In the genomic region with DNA sequence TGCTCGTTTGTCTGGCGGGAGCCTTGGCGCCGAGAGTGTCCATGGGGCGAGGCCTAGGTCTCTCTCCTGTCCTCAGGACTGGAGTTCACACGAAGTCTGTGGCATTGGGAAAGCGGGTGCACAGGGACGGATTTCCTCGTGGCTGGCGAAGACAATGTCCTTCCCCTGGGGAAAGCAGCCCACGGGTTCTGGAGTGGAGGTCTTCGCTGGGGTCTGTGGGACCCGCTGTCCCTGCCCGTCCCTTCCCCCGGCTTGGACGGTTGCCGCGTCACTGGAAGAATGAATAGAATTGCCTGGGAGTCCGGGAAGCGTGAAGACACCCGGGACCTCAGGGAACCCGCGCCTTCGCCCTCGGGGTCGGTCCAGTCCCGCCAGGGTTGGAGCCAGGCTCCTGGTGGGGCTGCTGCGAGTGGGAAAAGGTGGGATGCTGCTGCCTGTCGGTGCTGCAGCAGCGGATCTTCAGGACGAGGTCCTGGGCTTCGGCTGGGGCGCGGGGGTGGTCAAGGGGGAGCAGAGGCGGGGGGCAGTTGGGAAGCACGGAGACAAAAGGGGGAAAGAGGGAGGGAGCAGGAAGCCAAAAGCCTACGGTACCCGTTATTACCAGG, we compare ENCODE assay signal across 20 cellular contexts.
A peak's percentile ranks its signal among the peaks of the same experiment; 100 is the strongest.
DNase-seq lines count a peak whose midpoint lies in the region; ATAC-seq, FAIRE-seq and TF ChIP-seq lines count a peak whose summit lies in the region.
"Had no signal": no experiment of that assay in that cellular context is flagged by ENCODE, and none has a peak within 500 bp of the region (broad histone marks: within the 10 kb centered on the region; RNA-seq: fewer than 3 reads in every experiment).

No MANE protein-coding gene starts in this region.

- H2AFZ ChIP-seq in SK-N-SH (ENCODE audit: low read depth) (no peak overlapping the region), HepG2 (ENCODE audit: low read length) (no peak overlapping the region)

- peaks cover 1% of the 10 kb centered on the region for H3K36me3 Mint-ChIP-seq in T-helper 2 cell treated with Interferon-gamma antibody and Interleukin-4, amounts not matched to agents 5 μg/mL and 100 μg/mL, for 36 hours (ENCODE audit: low read depth)
- H3K36me3 Mint-ChIP-seq: IgD-negative memory B cell had no signal

- no peak overlapping the region for H3K27ac ChIP-seq in SK-N-SH (ENCODE audit: low read depth in 2 of 2, low read length in 1 of 2)
- H3K27ac ChIP-seq in HepG2 (ENCODE audit: extremely low read length, insufficient read depth, low read length) = no peak overlapping the region
- H3K27ac ChIP-seq in upper lobe of left lung = no peak overlapping the region
- no peak overlapping the region for H3K27ac ChIP-seq in vagina
- H3K27ac ChIP-seq: brain microvascular endothelial cell, psoas muscle, testis had no signal

- no peaks in the 10 kb centered on the region for H3K9me2 ChIP-seq in SK-N-SH

- no peak overlapping the region for H3K27ac Mint-ChIP-seq in T-helper 2 cell treated with Interferon-gamma antibody and Interleukin-4, amounts not matched to agents 5 μg/mL and 100 μg/mL, for 36 hours
- H3K27ac Mint-ChIP-seq: IgD-negative memory B cell had no signal

- in situ Hi-C loops in HepG2 (cut with HindIII; ENCODE audit: extremely low pct_ligation_motif_present, low pct_unique_long_range_greater_than_20kb) = no loop called here

- H3K79me2 ChIP-seq in SK-N-SH (ENCODE audit: insufficient read depth) (no peaks in the 10 kb centered on the region), HepG2 (ENCODE audit: insufficient read depth, low read length) (no peaks in the 10 kb centered on the region)

- H3K36me3 ChIP-seq in SK-N-SH (replicated peaks in 1 of 2; ENCODE audit: control insufficient read depth in 1 of 2, insufficient read depth in 2 of 2, low read length in 1 of 2) (no peaks in the 10 kb centered on the region), HepG2 (replicated peaks in 1 of 2; ENCODE audit: control insufficient read depth in 1 of 2, insufficient read depth in 2 of 2, low read length in 2 of 2) (no peaks in the 10 kb centered on the region), upper lobe of left lung (no peaks in the 10 kb centered on the region), vagina (no peaks in the 10 kb centered on the region)
- H3K36me3 ChIP-seq: brain microvascular endothelial cell, MG63 had no signal

- no peak overlapping the region for H3K4me3 Mint-ChIP-seq in T-helper 2 cell treated with Interferon-gamma antibody and Interleukin-4, amounts not matched to agents 5 μg/mL and 100 μg/mL, for 36 hours
- H3K4me3 Mint-ChIP-seq: IgD-negative memory B cell had no signal

- 0 out of 2 replicates have a peak, but pooled peaks cover 3% of the 10 kb centered on the region for H3K9me3 ChIP-seq in SK-N-SH
- H3K9me3 ChIP-seq in HepG2 (ENCODE audit: low read length) = peaks cover 39% of the 10 kb centered on the region
- H3K9me3 ChIP-seq in upper lobe of left lung = peaks cover 0 to 37% (median 4%) of the 10 kb centered on the region in 4 donors
- no peaks in the 10 kb centered on the region for H3K9me3 ChIP-seq in vagina
- H3K9me3 ChIP-seq: MG63 had no signal

- H3F3A ChIP-seq in SK-N-SH (replicated peaks; ENCODE audit: insufficient read depth) = no peaks in the 10 kb centered on the region

- H3K4me1 Mint-ChIP-seq in T-helper 2 cell treated with Interferon-gamma antibody and Interleukin-4, amounts not matched to agents 5 μg/mL and 100 μg/mL, for 36 hours (ENCODE audit: low read depth) = no peaks in the 10 kb centered on the region
- H3K4me1 Mint-ChIP-seq: IgD-negative memory B cell had no signal

- BruUV-seq in HepG2 (replicated peaks; lab: Mats Ljungman, UMichigan) = no TSS peak

- TF ChIP-seq POLR2A in HepG2 (IDR thresholded peaks at IDR 0.05; ENCODE audit: insufficient read depth in 1 of 2, low read depth in 2 of 2, low read length in 2 of 2) (no peak), upper lobe of left lung (IDR thresholded peaks at IDR 0.05) (no peak), vagina (IDR thresholded peaks at IDR 0.05) (no peak)

- H3K4me3 ChIP-seq in SK-N-SH (ENCODE audit: low read depth in 2 of 2, low read length in 1 of 2) = no peak overlapping the region; a peak in 1 of 4 replicates
- no peak overlapping the region for H3K4me3 ChIP-seq in HepG2 (replicated peaks in 1 of 3; ENCODE audit: insufficient read depth in 1 of 3, low read depth in 2 of 3, low read length in 3 of 3)
- no peak overlapping the region for H3K4me3 ChIP-seq in upper lobe of left lung
- no peak overlapping the region for H3K4me3 ChIP-seq in vagina
- H3K4me3 ChIP-seq: MG63, psoas muscle had no signal

- intact Hi-C loops in cardiac septum (cut with DNase I) = no loop called here
- intact Hi-C loops in Right ventricle myocardium superior (cut with DNase I) = no loop called here
- intact Hi-C loops in HepG2 (cut with micrococcal nuclease; ENCODE audit: unreplicated experiment) = no loop called here
- intact Hi-C loops in vagina (cut with DNase I) = no loop called here

- WGBS in SK-N-SH (ENCODE audit: low lambda C conversion rate) = 35% methylated on average over 38 of the region's 38 CpGs
- WGBS in HepG2 (ENCODE audit: low lambda C conversion rate) = 58% methylated on average over 38 of the region's 38 CpGs
- WGBS in upper lobe of left lung, 2 donors = 73% methylated on average over 37 to 38 of the region's 38 CpGs

- H3K27me3 Mint-ChIP-seq in T-helper 2 cell treated with Interferon-gamma antibody and Interleukin-4, amounts not matched to agents 5 μg/mL and 100 μg/mL, for 36 hours (ENCODE audit: low read depth) = peaks cover 4% of the 10 kb centered on the region
- H3K27me3 Mint-ChIP-seq: IgD-negative memory B cell had no signal

- peaks cover 16% of the 10 kb centered on the region for H3K9me3 Mint-ChIP-seq in T-helper 2 cell treated with Interferon-gamma antibody and Interleukin-4, amounts not matched to agents 5 μg/mL and 100 μg/mL, for 36 hours

- TF ChIP-seq EP300 in SK-N-SH (IDR thresholded peaks at IDR 0.05; ENCODE audit: borderline replicate concordance in 1 of 2, low read depth in 1 of 2, low read length in 1 of 2) (no peak), HepG2 (IDR thresholded peaks at IDR 0.05; ENCODE audit: low read depth in 2 of 2, low read length in 2 of 2) (no peak), HepG2 (CRISPR knock-in tag; IDR thresholded peaks at IDR 0.05; ENCODE audit: borderline replicate concordance) (no peak), upper lobe of left lung (IDR thresholded peaks at IDR 0.05) (no peak)

- TF ChIP-seq RAD21 in SK-N-SH (IDR thresholded peaks at IDR 0.05; ENCODE audit: low read length) = no peak
- no peak for TF ChIP-seq RAD21 in HepG2 (CRISPR knock-in tag; IDR thresholded peaks at IDR 0.05)

- H3K4me2 ChIP-seq in SK-N-SH (no peak overlapping the region), HepG2 (ENCODE audit: low read depth, low read length) (no peak overlapping the region)

- H4K20me1 ChIP-seq in SK-N-SH (ENCODE audit: insufficient read depth) = no peaks in the 10 kb centered on the region
- H4K20me1 ChIP-seq in HepG2 (ENCODE audit: insufficient read depth, low read length) = no peaks in the 10 kb centered on the region

- DNase-seq in cardiac septum (ENCODE audit: low spot score) (peak; percentile 74), Right ventricle myocardium superior (no peak), SK-N-SH (peak; percentile 53), HepG2 (ENCODE audit: low spot score) (no peak), upper lobe of left lung (peak in 1 of 2 donors; percentile 78), vagina (ENCODE audit: extremely low spot score in 2 of 2) (no peak), ecto neural progenitor cell (ENCODE audit: low spot score) (no peak)
- no peak for DNase-seq in T-helper 2 cell treated with Interferon-gamma antibody and Interleukin-4, amounts not matched to agents 5 μg/mL and 100 μg/mL, for 36 hours (ENCODE audit: low spot score)
- DNase-seq: activated CD4-positive, alpha-beta T cell treated with anti-CD3 and anti-CD28 coated beads for 1 hour; brain microvascular endothelial cell; cortex of kidney; DMS79; hypothalamus; mesendoderm; MG63; T1000 had no signal

- POLR2A ChIA-PET in SK-N-SH (lab: Yijun Ruan, JAX) = no interaction called here
- POLR2A ChIA-PET in HepG2 (lab: Yijun Ruan, JAX) = no interaction called here

- no peak overlapping the region for H3K9ac ChIP-seq in SK-N-SH
- no peak overlapping the region for H3K9ac ChIP-seq in HepG2 (ENCODE audit: insufficient read depth, low read depth, low read length)

- CTCF ChIA-PET in SK-N-SH (lab: Yijun Ruan, JAX) (no interaction called here), HepG2 (lab: Yijun Ruan, JAX; ENCODE audit: low intra/inter-chr PET ratio, low total read pairs) (no interaction called here)

- TF ChIP-seq CTCF in SK-N-SH (IDR thresholded peaks at IDR 0.05) (no peak), HepG2 (CRISPR knock-in tag; IDR thresholded peaks at IDR 0.05) (no peak), upper lobe of left lung (IDR thresholded peaks at IDR 0.05) (no peak), vagina (IDR thresholded peaks at IDR 0.05) (no peak)

- no peak for FAIRE-seq in HepG2 (lab: Jason Lieb, UNC)
- FAIRE-seq: keratinocyte had no signal

- H3K4me1 ChIP-seq in SK-N-SH (ENCODE audit: control insufficient read depth in 1 of 2, insufficient read depth in 2 of 2, low read depth in 1 of 2, low read length in 1 of 2) (no peaks in the 10 kb centered on the region; a peak in 1 of 4 replicates), HepG2 (ENCODE audit: insufficient read depth, low read length) (no peaks in the 10 kb centered on the region), upper lobe of left lung (no peaks in the 10 kb centered on the region), vagina (no peaks in the 10 kb centered on the region)
- H3K4me1 ChIP-seq: psoas muscle, testis had no signal

- H3K27me3 ChIP-seq in SK-N-SH (ENCODE audit: insufficient read depth) = no peaks in the 10 kb centered on the region; the same call in 1 of the 2 replicates
- 0 out of 5 replicates have a peak, but pooled peaks cover 0 to 2% of the 10 kb centered on the region in 2 experiments for H3K27me3 ChIP-seq in HepG2 (ENCODE audit: control insufficient read depth in 1 of 2, insufficient read depth in 2 of 2, low read length in 2 of 2)
- no peaks in the 10 kb centered on the region for H3K27me3 ChIP-seq in upper lobe of left lung
- H3K27me3 ChIP-seq in vagina = no peaks in the 10 kb centered on the region
- H3K27me3 ChIP-seq: brain microvascular endothelial cell, MG63, testis had no signal

- no peak for ATAC-seq in Right ventricle myocardium superior (ENCODE audit: poor library complexity)
- peak; percentile 45 for ATAC-seq in HepG2
- ATAC-seq in upper lobe of left lung (ENCODE audit: low FRiP score in 2 of 2) = peak; percentile 55 to 79

TF ChIP-seq in SK-N-SH, 30 proteins besides CTCF, POLR2A, EP300 and RAD21 (continues in another document):
- TF ChIP-seq TAF1 (IDR thresholded peaks at IDR 0.05; ENCODE audit: borderline replicate concordance, low read depth, low read length) (no peak), FOSL2 (IDR thresholded peaks at IDR 0.05; ENCODE audit: borderline replicate concordance, low read depth) (no peak), FOXM1 (IDR thresholded peaks at IDR 0.05; ENCODE audit: low read depth) (no peak), NRF1 (IDR thresholded peaks at IDR 0.05; ENCODE audit: low read depth, low read length) (no peak)

TF ChIP-seq in HepG2, 621 proteins besides CTCF, POLR2A, EP300 and RAD21:
- TF ChIP-seq ZNF737 (CRISPR knock-in tag; IDR thresholded peaks at IDR 0.05; ENCODE audit: borderline replicate concordance) = no peak
- peak; percentile 22; the same call in 1 of the 2 replicates for TF ChIP-seq ZNF768 (CRISPR knock-in tag; IDR thresholded peaks at IDR 0.05)

Comparison
In these comparisons a context has a peak if more than half of its experiments do, and no peak if none do; other contexts are left out.
1. DNase-seq: peak in cardiac septum (single experiment) and SK-N-SH (single experiment); none in Right ventricle myocardium superior (single experiment), HepG2 (single experiment), vagina (0 of 2), T-helper 2 cell treated with Interferon-gamma antibody and Interleukin-4, amounts not matched to agents 5 μg/mL and 100 μg/mL, for 36 hours (single experiment) and ecto neural progenitor cell (single experiment).